Comparison of ENCODE assay signal across 9 cellular contexts in the genomic region with DNA sequence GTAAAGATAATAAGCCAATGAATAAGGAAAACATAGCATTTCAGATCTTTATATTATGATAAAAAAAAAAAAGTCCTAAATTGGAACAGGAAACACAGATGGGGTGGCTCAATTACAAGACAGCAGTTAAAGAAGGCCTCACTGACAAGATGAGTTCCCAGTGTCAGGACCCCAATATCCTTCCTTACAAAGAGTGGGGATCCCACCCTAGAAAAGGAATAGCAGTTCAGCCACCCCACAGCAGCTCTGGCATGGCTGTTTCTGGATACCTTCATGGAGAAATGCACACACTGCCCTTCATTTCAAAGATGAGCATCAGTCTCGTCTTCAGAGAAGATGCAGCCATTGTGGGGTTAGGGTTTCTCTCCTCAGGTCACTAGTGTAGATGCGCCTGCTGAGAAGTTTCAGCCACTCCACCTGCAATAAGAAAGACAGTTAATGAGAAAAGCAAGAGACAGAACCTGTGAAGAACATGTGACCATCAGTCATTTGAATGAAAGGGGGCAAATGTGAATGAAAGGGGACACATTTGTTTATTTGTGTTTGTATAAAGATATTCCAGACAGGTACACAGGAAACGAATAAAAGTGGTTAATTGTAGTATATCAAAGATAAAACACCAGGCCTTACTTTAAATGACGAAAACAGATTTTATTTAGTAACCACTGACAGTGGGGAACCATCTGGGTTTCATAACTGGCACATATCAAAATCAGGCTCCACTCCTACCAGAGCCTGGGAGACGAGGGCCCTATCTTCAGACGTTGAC.
DNase-seq lines count a peak whose midpoint lies in the region; ATAC-seq and TF ChIP-seq lines count a peak whose summit lies in the region.
"Had no signal": no experiment of that assay in that cellular context is flagged by ENCODE, and none has a peak within 500 bp of the region (broad histone marks: within the 10 kb centered on the region; RNA-seq: fewer than 3 reads in every experiment).

No MANE protein-coding gene starts in this region.

- BruUV-seq in HCT116 (replicated peaks; lab: Mats Ljungman, UMichigan): no TSS peak

- H3K27ac ChIP-seq in BLaER1 (peak overlapping the region; percentile 78), HCT116 (ENCODE audit: low read depth, low read length) (no peak overlapping the region), ascending aorta (peak overlapping the region; percentile 16 to 64)

- peaks cover 27% of the 10 kb centered on the region for H3K36me3 ChIP-seq in BLaER1
- H3K36me3 ChIP-seq in HCT116 (ENCODE audit: control insufficient read depth in 1 of 2, insufficient read depth in 2 of 2, low read length in 2 of 2): no peaks in the 10 kb centered on the region
- H3K36me3 ChIP-seq in ascending aorta: no peaks in the 10 kb centered on the region
- no peaks in the 10 kb centered on the region for H3K36me3 ChIP-seq in neuron (ENCODE audit: insufficient read depth, low read length)
- H3K36me3 ChIP-seq: transverse colon had no signal

- TF ChIP-seq CTCF in HCT116 (IDR thresholded peaks at IDR 0.05 in 2 of 3, conservative IDR thresholded peaks at IDR 0.05 in 1 of 3; ENCODE audit: borderline replicate concordance in 1 of 3, insufficient read depth in 1 of 3, low read depth in 2 of 3, low read length in 2 of 3) (no peak), ascending aorta (IDR thresholded peaks at IDR 0.05) (no peak), progenitor cell of endocrine pancreas (IDR thresholded peaks at IDR 0.05; ENCODE audit: unreplicated experiment) (no peak)

- H3K27me3 Mint-ChIP-seq in progenitor cell of endocrine pancreas: no peaks in the 10 kb centered on the region

- H3K4me2 ChIP-seq in BLaER1: peak overlapping the region; percentile 74
- H3K4me2 ChIP-seq in HCT116 (ENCODE audit: low read length): peak overlapping the region; percentile 70

- no peak for ATAC-seq in HCT116

- CTCF ChIA-PET in HCT116 (lab: Charles Lee) (interaction anchor here (0.5 to 1.6 kb wide), 11 partner anchors 18 to 903 kb away, joined by 3 to 7 read pairs (median 3); a partner anchor contains a TSS), HEK293T (lab: Yijun Ruan, JAX) (interaction anchor here (0.5 to 1.1 kb wide), 7 partner anchors 8 to 770 kb away, joined by 3 to 4 read pairs (median 4); no protein-coding TSS in a partner anchor)

- H3K4me3 ChIP-seq in BLaER1 (peak overlapping the region; percentile 60), HCT116 (replicated peaks in 1 of 2; ENCODE audit: low read depth in 1 of 2, low read length in 2 of 2) (peak overlapping the region in 1 of 2 experiments; percentile 41; a peak in 3 of 4 replicates), ascending aorta (peak overlapping the region in 1 of 2 donors; percentile 61), neuron (ENCODE audit: low read length) (peak overlapping the region; percentile 29)

- no peaks in the 10 kb centered on the region for H3K9me3 Mint-ChIP-seq in progenitor cell of endocrine pancreas (ENCODE audit: low read depth)

- H3K79me2 ChIP-seq in HCT116 (ENCODE audit: insufficient read depth, low read length): no peaks in the 10 kb centered on the region

- H3K36me3 Mint-ChIP-seq in progenitor cell of endocrine pancreas (ENCODE audit: insufficient read depth): no peaks in the 10 kb centered on the region

- H3K4me1 Mint-ChIP-seq in progenitor cell of endocrine pancreas (ENCODE audit: low read depth): peaks cover 9% of the 10 kb centered on the region

- H3K9ac ChIP-seq in BLaER1 (peak overlapping the region; percentile 74), HCT116 (ENCODE audit: low read length) (no peak overlapping the region)

- peaks cover 49% of the 10 kb centered on the region for H3K4me1 ChIP-seq in BLaER1
- H3K4me1 ChIP-seq in HCT116 (ENCODE audit: control insufficient read depth in 1 of 2, insufficient read depth in 2 of 2, low read length in 2 of 2): peaks cover 14 to 22% of the 10 kb centered on the region in 2 experiments
- no peaks in the 10 kb centered on the region for H3K4me1 ChIP-seq in ascending aorta
- H3K4me1 ChIP-seq in neuron (ENCODE audit: insufficient read depth, low read length): no peaks in the 10 kb centered on the region

- no peak for TF ChIP-seq RAD21 in HCT116 (IDR thresholded peaks at IDR 0.05; ENCODE audit: low read depth)

- H4K20me1 ChIP-seq in BLaER1: no peaks in the 10 kb centered on the region
- no peaks in the 10 kb centered on the region for H4K20me1 ChIP-seq in HCT116 (ENCODE audit: insufficient read depth)

- H3K27me3 ChIP-seq in BLaER1 (no peaks in the 10 kb centered on the region), HCT116 (ENCODE audit: insufficient read depth, low read length) (no peaks in the 10 kb centered on the region), ascending aorta (no peaks in the 10 kb centered on the region), neuron (ENCODE audit: insufficient read depth, low read length) (no peaks in the 10 kb centered on the region)
- H3K27me3 ChIP-seq: transverse colon had no signal

- no peak overlapping the region for H3K4me3 Mint-ChIP-seq in progenitor cell of endocrine pancreas (ENCODE audit: low read depth)

- H3K9me2 ChIP-seq in HCT116 (ENCODE audit: insufficient read depth): no peaks in the 10 kb centered on the region; the same call in 1 of the 2 replicates

- H2AFZ ChIP-seq in HCT116 (ENCODE audit: low read depth, low read length, poor library complexity, severe bottlenecking) (peak overlapping the region; percentile 70), neuron (ENCODE audit: low read depth, low read length) (peak overlapping the region; percentile 64)

- RAD21 ChIA-PET in HCT116 (lab: Charles Lee; ENCODE audit: low non-redundant PET in 1 of 2, low total read pairs in 2 of 2, uncharacterized antibody in 2 of 2, unreplicated experiment in 2 of 2): no interaction called here

- no peak for DNase-seq in HCT116 (ENCODE audit: low read depth, low spot score)
- no peak for DNase-seq in ascending aorta (ENCODE audit: low spot score in 2 of 2)
- DNase-seq in DMS79 (lab: John Stamatoyannopoulos, UW): no peak
- DNase-seq in progenitor cell of endocrine pancreas (ENCODE audit: low spot score, unreplicated experiment): no peak
- no peak for DNase-seq in HT-29 (ENCODE audit: low spot score)
- DNase-seq in HEK293T (ENCODE audit: extremely low spot score): no peak

- POLR2A ChIA-PET in HCT116 (lab: Charles Lee): interaction anchor here (1.1 to 1.5 kb wide), 2 partner anchors 19 to 21 kb away, joined by 4 to 6 read pairs; a partner anchor contains a TSS
- POLR2A ChIA-PET in HEK293T (lab: Yijun Ruan, JAX): interaction anchor here (0.7 to 9.3 kb wide), 3 partner anchors 20 to 767 kb away, joined by 3 to 439 read pairs (median 4); a partner anchor contains a TSS

- intact Hi-C loops in HCT116 (cut with micrococcal nuclease): no loop called here
- intact Hi-C loops in ascending aorta (cut with DNase I): loop anchor here (1.0 to 2.0 kb wide), 2 partner anchors 51 to 627 kb away; no protein-coding TSS in a partner anchor

- H3K27ac Mint-ChIP-seq in progenitor cell of endocrine pancreas: no peak overlapping the region

- TF ChIP-seq POLR2A in HCT116 (IDR thresholded peaks at IDR 0.05; ENCODE audit: borderline replicate concordance, extremely low read depth, insufficient read depth, insufficient read length): no peak

- H3K9me3 ChIP-seq in BLaER1 (no peaks in the 10 kb centered on the region), HCT116 (ENCODE audit: control insufficient read depth in 1 of 2, insufficient read depth in 1 of 2, low read depth in 1 of 2, low read length in 2 of 2) (no peaks in the 10 kb centered on the region), ascending aorta (no peaks in the 10 kb centered on the region), neuron (ENCODE audit: low read length) (no peaks in the 10 kb centered on the region)
- H3K9me3 ChIP-seq: transverse colon had no signal

TF ChIP-seq in HCT116, 20 proteins besides CTCF, POLR2A, EP300 and RAD21:
- TF ChIP-seq SIN3A (IDR thresholded peaks at IDR 0.05; ENCODE audit: low read depth): no peak
TF ChIP-seq in HCT116: peak in this region for 0.

TF ChIP-seq in HEK293T, 16 proteins besides CTCF, POLR2A, EP300 and RAD21:
- no peak for TF ChIP-seq L3MBTL2 (conservative IDR thresholded peaks at IDR 0.05)
- no peak for TF ChIP-seq FOXK2 (IDR thresholded peaks at IDR 0.05)
- TF ChIP-seq FOXM1 (IDR thresholded peaks at IDR 0.05; ENCODE audit: borderline replicate concordance): no peak
- no peak for TF ChIP-seq ARNT (IDR thresholded peaks at IDR 0.05)
- no peak for TF ChIP-seq SP1 (IDR thresholded peaks at IDR 0.05)
- no peak for TF ChIP-seq ZNF384 (IDR thresholded peaks at IDR 0.05)
- TF ChIP-seq CTBP1 (IDR thresholded peaks at IDR 0.05; ENCODE audit: borderline replicate concordance): no peak
- TF ChIP-seq, protein P1, sequence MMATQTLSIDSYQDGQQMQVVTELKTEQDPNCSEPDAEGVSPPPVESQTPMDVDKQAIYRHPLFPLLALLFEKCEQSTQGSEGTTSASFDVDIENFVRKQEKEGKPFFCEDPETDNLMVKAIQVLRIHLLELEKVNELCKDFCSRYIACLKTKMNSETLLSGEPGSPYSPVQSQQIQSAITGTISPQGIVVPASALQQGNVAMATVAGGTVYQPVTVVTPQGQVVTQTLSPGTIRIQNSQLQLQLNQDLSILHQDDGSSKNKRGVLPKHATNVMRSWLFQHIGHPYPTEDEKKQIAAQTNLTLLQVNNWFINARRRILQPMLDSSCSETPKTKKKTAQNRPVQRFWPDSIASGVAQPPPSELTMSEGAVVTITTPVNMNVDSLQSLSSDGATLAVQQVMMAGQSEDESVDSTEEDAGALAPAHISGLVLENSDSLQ (IDR thresholded peaks at IDR 0.05): no peak
- no peak for TF ChIP-seq LEF1 (IDR thresholded peaks at IDR 0.05; ENCODE audit: borderline replicate concordance)
- no peak for TF ChIP-seq NFRKB (IDR thresholded peaks at IDR 0.05)
- TF ChIP-seq FOXA1 (IDR thresholded peaks at IDR 0.05): no peak
- TF ChIP-seq ELF4 (IDR thresholded peaks at IDR 0.05): no peak
- no peak for TF ChIP-seq TARDBP (IDR thresholded peaks at IDR 0.05)
- TF ChIP-seq BHLHE40 (IDR thresholded peaks at IDR 0.05; ENCODE audit: borderline replicate concordance): no peak
- no peak for TF ChIP-seq HDGF (IDR thresholded peaks at IDR 0.05; ENCODE audit: borderline replicate concordance)
- TF ChIP-seq SUZ12 (IDR thresholded peaks at IDR 0.05): no peak
